Comparison of ENCODE assay signal across 20 cellular contexts in the genomic region with DNA sequence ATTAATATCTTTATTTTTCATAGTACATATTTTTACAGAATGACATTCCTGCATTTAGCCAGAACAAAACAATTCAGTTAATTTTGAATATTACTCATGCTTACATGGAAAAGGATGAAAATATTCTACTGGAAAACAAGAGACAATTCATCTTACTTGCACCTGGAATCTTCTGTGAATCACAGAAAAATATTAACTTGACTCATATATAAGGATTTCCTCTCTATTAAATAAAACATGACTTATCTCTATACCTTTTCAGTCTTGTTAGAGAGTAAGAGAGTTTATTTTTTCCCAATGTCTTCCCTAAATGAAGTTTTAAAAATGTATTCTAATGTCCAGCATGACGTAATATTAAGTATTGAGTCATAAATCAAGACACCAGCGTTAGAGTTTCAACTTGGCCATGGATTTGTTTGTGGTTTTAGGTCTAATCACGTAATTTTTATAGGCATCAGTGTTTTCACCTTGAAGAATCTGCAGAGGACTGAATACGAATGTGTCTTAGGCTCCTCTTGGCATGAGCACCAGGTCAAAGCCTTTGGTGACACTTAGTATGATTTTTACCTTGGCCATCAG.
DNase-seq lines count a peak whose midpoint lies in the region; ATAC-seq and TF ChIP-seq lines count a peak whose summit lies in the region.
"Had no signal": no experiment of that assay in that cellular context is flagged by ENCODE, and none has a peak within 500 bp of the region (broad histone marks: within the 10 kb centered on the region; RNA-seq: fewer than 3 reads in every experiment).

No MANE protein-coding gene starts in this region.

- H3K79me2 ChIP-seq in SK-N-SH (ENCODE audit: insufficient read depth): no peaks in the 10 kb centered on the region
- H3K79me2 ChIP-seq in smooth muscle cell (ENCODE audit: low read depth): no peaks in the 10 kb centered on the region

- no peak for ATAC-seq in HG02763 (IDR thresholded peaks at IDR 0.05; ENCODE audit: unreplicated experiment)
- ATAC-seq: Panc1 had no signal

- H4K20me1 ChIP-seq in SK-N-SH (ENCODE audit: insufficient read depth) (no peaks in the 10 kb centered on the region), smooth muscle cell (ENCODE audit: low read depth) (no peaks in the 10 kb centered on the region)

- H3F3A ChIP-seq in SK-N-SH (replicated peaks; ENCODE audit: insufficient read depth): peaks cover 35% of the 10 kb centered on the region
- H3F3A ChIP-seq in smooth muscle cell (ENCODE audit: low read depth): no peaks in the 10 kb centered on the region

- no peak overlapping the region for H3K4me3 Mint-ChIP-seq in MCF 10A (ENCODE audit: unreplicated experiment)

- H3K27me3 ChIP-seq in breast epithelium (no peaks in the 10 kb centered on the region), SK-N-SH (ENCODE audit: insufficient read depth) (no peaks in the 10 kb centered on the region), smooth muscle cell (ENCODE audit: low read depth) (no peaks in the 10 kb centered on the region)

- intact Hi-C loops in MCF 10A (cut with micrococcal nuclease) (no loop called here), breast epithelium (cut with DNase I; ENCODE audit: low total_unique reads) (no loop called here)

- H3K9me3 Mint-ChIP-seq in MCF 10A (ENCODE audit: unreplicated experiment): no peaks in the 10 kb centered on the region

- H3K4me1 Mint-ChIP-seq in MCF 10A (ENCODE audit: insufficient read depth, unreplicated experiment): no peaks in the 10 kb centered on the region

- H3K9ac ChIP-seq in SK-N-SH (peak overlapping the region; percentile 56; the same call in 1 of the 2 replicates), smooth muscle cell (ENCODE audit: low read depth) (no peak overlapping the region)

- 45% methylated on average over 4 of the region's 4 CpGs for WGBS in SK-N-SH (ENCODE audit: low lambda C conversion rate)
- WGBS in smooth muscle cell (ENCODE audit: low lambda C conversion rate): 72% methylated on average over 4 of the region's 4 CpGs

- H3K27ac ChIP-seq in breast epithelium: no peak overlapping the region
- peak overlapping the region in 1 of 2 experiments; percentile 95; a peak in 2 of 4 replicates for H3K27ac ChIP-seq in SK-N-SH (ENCODE audit: low read depth in 2 of 2, low read length in 1 of 2)
- H3K27ac ChIP-seq in epithelial cell of prostate: peak overlapping the region; percentile 81
- peak overlapping the region; percentile 69 for H3K27ac ChIP-seq in smooth muscle cell (ENCODE audit: low read depth)
- H3K27ac ChIP-seq: 22Rv1, C4-2B had no signal

- no peaks in the 10 kb centered on the region for H3K9me2 ChIP-seq in SK-N-SH

- no TSS peak for BruUV-seq in MCF 10A (replicated peaks; lab: Mats Ljungman, UMichigan)

- TF ChIP-seq POLR2A in breast epithelium (IDR thresholded peaks at IDR 0.05): no peak

- no peaks in the 10 kb centered on the region for H3K27me3 Mint-ChIP-seq in MCF 10A (ENCODE audit: insufficient read depth, unreplicated experiment)

- H3K36me3 ChIP-seq in breast epithelium (no peaks in the 10 kb centered on the region), SK-N-SH (replicated peaks in 1 of 2; ENCODE audit: control insufficient read depth in 1 of 2, insufficient read depth in 2 of 2, low read length in 1 of 2) (no peaks in the 10 kb centered on the region), smooth muscle cell (ENCODE audit: low read depth) (no peaks in the 10 kb centered on the region)

- H2AFZ ChIP-seq in SK-N-SH (ENCODE audit: low read depth) (no peak overlapping the region), smooth muscle cell (ENCODE audit: low read depth) (no peak overlapping the region)

- POLR2A ChIA-PET in MCF 10A (lab: Yijun Ruan, JAX): no interaction called here
- POLR2A ChIA-PET in SK-N-SH (lab: Yijun Ruan, JAX): no interaction called here

- peak; percentile 16 for DNase-seq in MCF 10A (ENCODE audit: unreplicated experiment)
- no peak for DNase-seq in breast epithelium (ENCODE audit: low spot score in 2 of 2)
- DNase-seq in SK-N-SH: no peak
- DNase-seq in epithelial cell of prostate (ENCODE audit: low read depth, low spot score): no peak
- no peak for DNase-seq in smooth muscle cell (lab: John Stamatoyannopoulos, UW; ENCODE audit: unreplicated experiment)
- DNase-seq in pons (ENCODE audit: low spot score): no peak
- no peak for DNase-seq in NCI-H524 treated with DMSO at 0.1 percent for 48 hours (lab: John Stamatoyannopoulos, UW)
- DNase-seq: COR-L47, GOT3, KBM-7, NCI-H1092 treated with DMSO at 0.1 percent for 48 hours, NCI-H1694, NCI-H2107, NCI-H226, NCI-H69, SIG-M5 had no signal

- no peak for TF ChIP-seq RAD21 in SK-N-SH (IDR thresholded peaks at IDR 0.05; ENCODE audit: low read length)

- CTCF ChIA-PET in MCF 10A (lab: Yijun Ruan, JAX) (interaction anchor here (0.7 to 1.0 kb wide), 2 partner anchors 193 to 444 kb away, joined by 3 read pairs; no protein-coding TSS in a partner anchor), SK-N-SH (lab: Yijun Ruan, JAX) (no interaction called here)

- TF ChIP-seq CTCF in MCF 10A (IDR thresholded peaks at IDR 0.05; ENCODE audit: unreplicated experiment): no peak
- no peak for TF ChIP-seq CTCF in breast epithelium (IDR thresholded peaks at IDR 0.05)
- no peak for TF ChIP-seq CTCF in SK-N-SH (IDR thresholded peaks at IDR 0.05)
- TF ChIP-seq CTCF in smooth muscle cell (IDR thresholded peaks at IDR 0.05; ENCODE audit: borderline replicate concordance, insufficient read depth, poor library complexity, severe bottlenecking): no peak

- H3K4me3 ChIP-seq in breast epithelium (no peak overlapping the region), SK-N-SH (ENCODE audit: low read depth in 2 of 2, low read length in 1 of 2) (no peak overlapping the region), smooth muscle cell (no peak overlapping the region)

- no peaks in the 10 kb centered on the region for H3K9me3 ChIP-seq in breast epithelium
- no peaks in the 10 kb centered on the region for H3K9me3 ChIP-seq in SK-N-SH
- no peaks in the 10 kb centered on the region for H3K9me3 ChIP-seq in smooth muscle cell (replicated peaks; ENCODE audit: low read depth)

- H3K36me3 Mint-ChIP-seq in MCF 10A (ENCODE audit: insufficient read depth, unreplicated experiment): no peaks in the 10 kb centered on the region

- H3K4me2 ChIP-seq in SK-N-SH (no peak overlapping the region), smooth muscle cell (no peak overlapping the region)

- no peak overlapping the region for H3K27ac Mint-ChIP-seq in MCF 10A (ENCODE audit: low read depth, unreplicated experiment)

- TF ChIP-seq EP300 in SK-N-SH (IDR thresholded peaks at IDR 0.05; ENCODE audit: borderline replicate concordance in 1 of 2, low read depth in 1 of 2, low read length in 1 of 2): peak in 1 of 2 experiments; percentile 70; a peak in 1 of 4 replicates

- no peaks in the 10 kb centered on the region for H3K4me1 ChIP-seq in breast epithelium
- H3K4me1 ChIP-seq in SK-N-SH (ENCODE audit: control insufficient read depth in 1 of 2, insufficient read depth in 2 of 2, low read depth in 1 of 2, low read length in 1 of 2): peaks cover 0 to 12% of the 10 kb centered on the region in 2 experiments; a peak in 2 of 4 replicates
- H3K4me1 ChIP-seq in smooth muscle cell (ENCODE audit: low read depth): no peaks in the 10 kb centered on the region

TF ChIP-seq in SK-N-SH, 30 proteins besides CTCF, POLR2A, EP300 and RAD21 (continues in another document):
- TF ChIP-seq NFIC (IDR thresholded peaks at IDR 0.05; ENCODE audit: borderline replicate concordance): peak; percentile 46; the same call in 1 of the 2 replicates
- TF ChIP-seq, protein P1, sequence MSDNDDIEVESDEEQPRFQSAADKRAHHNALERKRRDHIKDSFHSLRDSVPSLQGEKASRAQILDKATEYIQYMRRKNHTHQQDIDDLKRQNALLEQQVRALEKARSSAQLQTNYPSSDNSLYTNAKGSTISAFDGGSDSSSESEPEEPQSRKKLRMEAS (IDR thresholded peaks at IDR 0.05; ENCODE audit: low read depth): no peak; the same call in 1 of the 2 replicates
- TF ChIP-seq JUND (IDR thresholded peaks at IDR 0.05): peak; percentile 49
- peak; percentile 41; the same call in 1 of the 2 replicates for TF ChIP-seq TEAD4 (IDR thresholded peaks at IDR 0.05; ENCODE audit: borderline replicate concordance, insufficient read depth)
- peak; percentile 79 for TF ChIP-seq TCF12 (IDR thresholded peaks at IDR 0.05)
- TF ChIP-seq, protein P2, sequence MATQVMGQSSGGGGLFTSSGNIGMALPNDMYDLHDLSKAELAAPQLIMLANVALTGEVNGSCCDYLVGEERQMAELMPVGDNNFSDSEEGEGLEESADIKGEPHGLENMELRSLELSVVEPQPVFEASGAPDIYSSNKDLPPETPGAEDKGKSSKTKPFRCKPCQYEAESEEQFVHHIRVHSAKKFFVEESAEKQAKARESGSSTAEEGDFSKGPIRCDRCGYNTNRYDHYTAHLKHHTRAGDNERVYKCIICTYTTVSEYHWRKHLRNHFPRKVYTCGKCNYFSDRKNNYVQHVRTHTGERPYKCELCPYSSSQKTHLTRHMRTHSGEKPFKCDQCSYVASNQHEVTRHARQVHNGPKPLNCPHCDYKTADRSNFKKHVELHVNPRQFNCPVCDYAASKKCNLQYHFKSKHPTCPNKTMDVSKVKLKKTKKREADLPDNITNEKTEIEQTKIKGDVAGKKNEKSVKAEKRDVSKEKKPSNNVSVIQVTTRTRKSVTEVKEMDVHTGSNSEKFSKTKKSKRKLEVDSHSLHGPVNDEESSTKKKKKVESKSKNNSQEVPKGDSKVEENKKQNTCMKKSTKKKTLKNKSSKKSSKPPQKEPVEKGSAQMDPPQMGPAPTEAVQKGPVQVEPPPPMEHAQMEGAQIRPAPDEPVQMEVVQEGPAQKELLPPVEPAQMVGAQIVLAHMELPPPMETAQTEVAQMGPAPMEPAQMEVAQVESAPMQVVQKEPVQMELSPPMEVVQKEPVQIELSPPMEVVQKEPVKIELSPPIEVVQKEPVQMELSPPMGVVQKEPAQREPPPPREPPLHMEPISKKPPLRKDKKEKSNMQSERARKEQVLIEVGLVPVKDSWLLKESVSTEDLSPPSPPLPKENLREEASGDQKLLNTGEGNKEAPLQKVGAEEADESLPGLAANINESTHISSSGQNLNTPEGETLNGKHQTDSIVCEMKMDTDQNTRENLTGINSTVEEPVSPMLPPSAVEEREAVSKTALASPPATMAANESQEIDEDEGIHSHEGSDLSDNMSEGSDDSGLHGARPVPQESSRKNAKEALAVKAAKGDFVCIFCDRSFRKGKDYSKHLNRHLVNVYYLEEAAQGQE (IDR thresholded peaks at IDR 0.05; ENCODE audit: low read depth, low read length): no peak
- peak; percentile 61 for TF ChIP-seq FOSL2 (IDR thresholded peaks at IDR 0.05; ENCODE audit: borderline replicate concordance, low read depth)
- peak; percentile 74; the same call in 1 of the 2 replicates for TF ChIP-seq FOXM1 (IDR thresholded peaks at IDR 0.05; ENCODE audit: low read depth)
- TF ChIP-seq RXRA (IDR thresholded peaks at IDR 0.05; ENCODE audit: borderline replicate concordance, low read depth): 0 out of 2 replicates have a peak, but pooled peaks have one; percentile 17

Comparison
In these comparisons a context has a peak if more than half of its experiments do, and no peak if none do; other contexts are left out.
1. H3K27ac ChIP-seq: peak in epithelial cell of prostate (single experiment) and smooth muscle cell (single experiment); none in breast epithelium (0 of 2).